ENCODE assay signal across 8 cellular contexts in the genomic region with DNA sequence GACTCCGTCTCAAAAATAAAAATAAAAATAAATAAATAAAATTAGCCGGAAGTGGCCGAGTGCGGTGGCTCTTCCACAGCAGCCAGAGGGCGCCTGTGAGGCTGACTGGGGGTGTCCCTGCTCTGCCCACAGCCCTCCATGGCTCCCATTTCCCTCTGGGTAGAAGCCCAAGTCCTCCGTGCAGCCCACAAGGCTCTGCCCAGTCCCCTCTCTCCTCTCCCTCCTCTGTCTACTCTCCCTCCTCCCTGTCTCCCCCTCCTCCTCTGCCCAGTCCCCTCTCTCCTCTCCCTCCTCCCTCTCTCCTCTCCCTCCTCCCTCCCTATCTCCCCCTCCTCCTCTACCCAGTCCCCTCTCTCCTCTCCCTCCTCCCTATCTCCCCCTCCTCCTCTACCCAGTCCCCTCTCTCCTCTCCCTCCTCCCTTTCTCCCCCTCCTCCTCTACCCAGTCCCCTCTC. TPM values are rescaled to one million over a fixed set of nuclear protein-coding genes. Genes with fewer than 3 reads are reported as not detected.
DNase-seq lines count a peak whose midpoint lies in the region; ATAC-seq and TF ChIP-seq lines count a peak whose summit lies in the region.

No MANE protein-coding gene starts in this region.

- intact Hi-C loops in mammary epithelial cell (cut with micrococcal nuclease) (loop anchor here (1.0 to 2.0 kb wide), 3 partner anchors 28 to 469 kb away; a partner anchor contains a TSS), head of caudate nucleus (cut with DNase I) (no loop called here)

- H3K9me3 ChIP-seq in cardiac muscle cell (ENCODE audit: low read depth) = no peaks in the 10 kb centered on the region
- H3K9me3 ChIP-seq in right atrium auricular region = no peaks in the 10 kb centered on the region
- no peaks in the 10 kb centered on the region for H3K9me3 ChIP-seq in mammary epithelial cell (replicated peaks; ENCODE audit: insufficient read depth, low read length)

- no peaks in the 10 kb centered on the region for H3K36me3 ChIP-seq in cardiac muscle cell
- H3K36me3 ChIP-seq in right atrium auricular region = no peaks in the 10 kb centered on the region
- H3K36me3 ChIP-seq in mammary epithelial cell (ENCODE audit: insufficient read depth, low read length) = no peaks in the 10 kb centered on the region

- H3K79me2 ChIP-seq in mammary epithelial cell (ENCODE audit: insufficient read depth, low read length) = no peaks in the 10 kb centered on the region

- peak; percentile 55 for TF ChIP-seq CTCF in cardiac muscle cell (IDR thresholded peaks at IDR 0.05; ENCODE audit: low read depth, low read length)
- peak in 1 of 2 donors; percentile 69 for TF ChIP-seq CTCF in right atrium auricular region (IDR thresholded peaks at IDR 0.05)
- TF ChIP-seq CTCF in mammary epithelial cell (conservative IDR thresholded peaks at IDR 0.05 in 1 of 2, IDR thresholded peaks at IDR 0.05 in 1 of 2; ENCODE audit: extremely low read depth in 1 of 2, insufficient read depth in 1 of 2, low read depth in 1 of 2, low read length in 2 of 2) = peak; percentile 47 to 66

- H3K4me3 ChIP-seq in cardiac muscle cell = no peak overlapping the region
- no peak overlapping the region for H3K4me3 ChIP-seq in right atrium auricular region
- H3K4me3 ChIP-seq in mammary epithelial cell (replicated peaks in 1 of 3; ENCODE audit: insufficient read depth in 1 of 3, low read depth in 2 of 3, low read length in 3 of 3) = no peak overlapping the region

- no peaks in the 10 kb centered on the region for H4K20me1 ChIP-seq in mammary epithelial cell (ENCODE audit: insufficient read depth, low read length)

- H3K4me1 ChIP-seq in cardiac muscle cell (ENCODE audit: low read depth) = no peaks in the 10 kb centered on the region
- peaks cover 0 to 3% of the 10 kb centered on the region in 2 donors for H3K4me1 ChIP-seq in right atrium auricular region
- H3K4me1 ChIP-seq in mammary epithelial cell (ENCODE audit: insufficient read depth, low read length) = no peaks in the 10 kb centered on the region

- no TSS peak for BruUV-seq in mammary epithelial cell (replicated peaks; lab: Mats Ljungman, UMichigan)

- H3K27me3 ChIP-seq in cardiac muscle cell (no peaks in the 10 kb centered on the region), right atrium auricular region (no peaks in the 10 kb centered on the region), mammary epithelial cell (ENCODE audit: insufficient read depth, low read length) (no peaks in the 10 kb centered on the region)

- H3K9ac ChIP-seq in mammary epithelial cell (ENCODE audit: insufficient read depth, low read length) = no peak overlapping the region

- 10% methylated on average over 2 of the region's 6 CpGs for WGBS in mammary epithelial cell (ENCODE audit: low coverage, missing lambda C conversion rate)

- CTCF ChIA-PET in mammary epithelial cell (lab: Charles Lee; ENCODE audit: low non-redundant PET) = no interaction called here

- H3K4me2 ChIP-seq in mammary epithelial cell (ENCODE audit: insufficient read depth, low read depth, low read length) = no peak overlapping the region

- in situ Hi-C loops in mammary epithelial cell (cut with MboI; ENCODE audit: low sequenced_read_pairs in 2 of 2) = loop anchor here (5.0 to 10.0 kb wide), 4 partner anchors 83 to 213 kb away; a partner anchor contains a TSS

- H3K27ac ChIP-seq in cardiac muscle cell (no peak overlapping the region), right atrium auricular region (no peak overlapping the region), mammary epithelial cell (ENCODE audit: insufficient read depth, low read depth, low read length) (no peak overlapping the region)

- dilution Hi-C loops in mammary epithelial cell (cut with HindIII; ENCODE audit: low sequenced_read_pairs) = no loop called here

- DNase-seq in cardiac muscle cell (ENCODE audit: low read depth in 1 of 2, low spot score in 1 of 2) (peak; percentile 60 to 73), right atrium auricular region (ENCODE audit: low spot score) (no peak), RPMI7951 (ENCODE audit: low read depth) (peak; percentile 51), mammary epithelial cell (peak; percentile 28), myocyte (ENCODE audit: low read depth) (peak; percentile 46), occipital lobe (lab: John Stamatoyannopoulos, UW) (no peak), head of caudate nucleus (no peak)

- no peak for ATAC-seq in GM21360 (IDR thresholded peaks at IDR 0.05; ENCODE audit: unreplicated experiment)

- H2AFZ ChIP-seq in mammary epithelial cell (ENCODE audit: low read depth, low read length) = no peak overlapping the region

RNA-seq across cellular contexts. Expression of a gene that starts 20.4 kb away (rescaled TPM):
- total RNA-seq in cardiac muscle cell = 0.18 and 1.2 TPM in 2 replicates
- not detected in 2 replicates for polyA plus RNA-seq in cardiac muscle cell
- 1 to 10 TPM in 1 of 2 donors, under 1 TPM in 1; 0.96 to 1.5 TPM for total RNA-seq in right atrium auricular region
- not detected in 2 replicates for total RNA-seq in RPMI7951 (2014; rRNA removed; shearing (Covaris generic))
- total RNA-seq in mammary epithelial cell = 10 to 100 TPM; 15.3 to 21.0 TPM
- polyA plus RNA-seq in mammary epithelial cell = 13.8 TPM
- 8.1 TPM for polyA minus RNA-seq in mammary epithelial cell
- 2.3 and 2.9 TPM in 2 replicates for total RNA-seq in myocyte
- polyA plus RNA-seq in myocyte (2012) = 3.3 TPM
- not detected for total RNA-seq in occipital lobe

RNA-seq across cellular contexts. Expression of a gene that starts 25.9 kb away (rescaled TPM):
- 92.0 and 92.7 TPM in 2 replicates for total RNA-seq in cardiac muscle cell
- polyA plus RNA-seq in cardiac muscle cell = 110 and 111 TPM in 2 replicates
- total RNA-seq in right atrium auricular region = 10 to 100 TPM; 49.4 to 73.9 TPM
- total RNA-seq in RPMI7951 (2014; rRNA removed; shearing (Covaris generic)) = 112 and 121 TPM in 2 replicates
- total RNA-seq in mammary epithelial cell = 100 to 1,000 TPM in 1 of 2 donors, 10 to 100 TPM in 1; 88.9 to 383 TPM
- 214 TPM for polyA plus RNA-seq in mammary epithelial cell
- 178 TPM for polyA minus RNA-seq in mammary epithelial cell
- total RNA-seq in myocyte = 89.0 and 105 TPM in 2 replicates
- polyA plus RNA-seq in myocyte (2012) = 354 TPM
- total RNA-seq in occipital lobe = 33.5 TPM

RNA-seq across cellular contexts. Expression of a gene that starts 50.4 kb away (rescaled TPM):
- 70.8 and 88.2 TPM in 2 replicates for total RNA-seq in cardiac muscle cell
- 65.7 and 92.9 TPM in 2 replicates for polyA plus RNA-seq in cardiac muscle cell
- not detected for total RNA-seq in right atrium auricular region
- not detected in 2 replicates for total RNA-seq in RPMI7951 (2014; rRNA removed; shearing (Covaris generic))
- total RNA-seq in mammary epithelial cell = under 1 TPM in 1 of 2 donors, not detected in 1; under 0.01 TPM
- not detected for polyA plus RNA-seq in mammary epithelial cell
- polyA minus RNA-seq in mammary epithelial cell = not detected
- total RNA-seq in myocyte = 0.16 and 0.26 TPM in 2 replicates
- polyA plus RNA-seq in myocyte (2012) = 0.19 TPM
- total RNA-seq in occipital lobe = 99.5 TPM

RNA-seq across cellular contexts. Expression of a gene that starts 56.3 kb away (rescaled TPM):
- total RNA-seq in cardiac muscle cell (1.4 and 5.7 TPM in 2 replicates), right atrium auricular region (not detected), mammary epithelial cell (not detected), myocyte (not detected in 2 replicates), occipital lobe (0.31 TPM)
- polyA plus RNA-seq in cardiac muscle cell (1.5 and 5.6 TPM in 2 replicates), mammary epithelial cell (not detected)
- total RNA-seq in RPMI7951 (2014; rRNA removed; shearing (Covaris generic)) = not detected in 2 replicates
- not detected for polyA minus RNA-seq in mammary epithelial cell
- polyA plus RNA-seq in myocyte (2012) = not detected

Comparison
In these comparisons a context has a peak if more than half of its experiments do, and no peak if none do; other contexts are left out.
1. DNase-seq: peak in cardiac muscle cell (2 of 2), RPMI7951 (single experiment), mammary epithelial cell (single experiment) and myocyte (single experiment); none in right atrium auricular region (single experiment), occipital lobe (single experiment) and head of caudate nucleus (0 of 42).
2. RNA of a gene that starts 50.4 kb away (total RNA-seq): 99.5 TPM in occipital lobe (single experiment) and 70.8 to 88.2 TPM in cardiac muscle cell; 0.16 to 0.26 TPM in myocyte, not detected in right atrium auricular region, not detected in RPMI7951 and under 0.01 TPM in mammary epithelial cell; every median in the first group is over 10 times any median in the second.